ENCODE assay signal across 19 cellular contexts in genomic region chr3:194121881-194122280, GRCh38. TPM values are rescaled to one million over a fixed set of nuclear protein-coding genes. Genes with fewer than 3 reads are reported as not detected.
DNase-seq lines count a peak whose midpoint lies in the region; ATAC-seq and TF ChIP-seq lines count a peak whose summit lies in the region.
"Had no signal": no experiment of that assay in that cellular context is flagged by ENCODE, and none has a peak within 500 bp of the region (broad histone marks: within the 10 kb centered on the region; RNA-seq: fewer than 3 reads in every experiment).

No MANE protein-coding gene starts in this region.

- no peak for ATAC-seq in naive B cell (ENCODE audit: low read depth in 2 of 2)
- ATAC-seq in aorta (ENCODE audit: low FRiP score), result no peak
- ATAC-seq in left lobe of liver, result no peak

- no peak for TF ChIP-seq CTCF in choroid plexus epithelial cell (conservative IDR thresholded peaks at IDR 0.05; ENCODE audit: low read depth, low read length)
- TF ChIP-seq CTCF in testis (IDR thresholded peaks at IDR 0.05), result no peak

- in situ Hi-C loops in Caki2 (cut with HindIII; ENCODE audit: low pct_unique_long_range_greater_than_20kb, low sequenced_read_pairs), result no loop called here

- DNase-seq in Caki2 (ENCODE audit: low read depth) (peak; percentile 70), M059J (ENCODE audit: low read depth) (peak; percentile 74), choroid plexus epithelial cell (ENCODE audit: low read depth) (peak; percentile 58), naive B cell (no peak), aorta (no peak), left lobe of liver (ENCODE audit: low spot score) (no peak), testis (no peak)
- DNase-seq in NK-92 treated with Interleukin-12 subunit alpha and Interleukin-12 subunit beta, amount 100 ng/mL, for 24 hours (lab: John Stamatoyannopoulos, UW), result no peak
- DNase-seq: activated CD4-positive, alpha-beta T cell treated with anti-CD3 and anti-CD28 coated beads for 4 hours; foreskin melanocyte; islet precursor cell; NCI-H1092 treated with DMSO at 0.1 percent for 48 hours; SHP77 treated with DMSO at 0.1 percent for 48 hours; stimulated activated naive CD4-positive, alpha-beta T cell; T-helper 9 cell had no signal

- TF ChIP-seq POLR2A in testis (IDR thresholded peaks at IDR 0.05), result no peak

- peaks cover 37 to 47% (median 44%) of the 10 kb centered on the region in 3 donors for H3K4me1 Mint-ChIP-seq in naive B cell
- H3K4me1 Mint-ChIP-seq: central memory CD8-positive, alpha-beta T cell had no signal

- H3K36me3 Mint-ChIP-seq in naive B cell, result no peaks in the 10 kb centered on the region
- H3K36me3 Mint-ChIP-seq: activated naive CD8-positive, alpha-beta T cell had no signal

- H3K4me3 ChIP-seq in choroid plexus epithelial cell (ENCODE audit: low read depth, low read length) (no peak overlapping the region), aorta (ENCODE audit: low read length in 2 of 2) (no peak overlapping the region), testis (no peak overlapping the region)
- H3K4me3 ChIP-seq: spleen had no signal

- H3K27me3 Mint-ChIP-seq in naive B cell, result peaks cover 0 to 4% (median 2%) of the 10 kb centered on the region in 3 donors

- H3K27me3 ChIP-seq in aorta (ENCODE audit: control insufficient read depth in 1 of 2, insufficient read depth in 2 of 2, low read length in 1 of 2) (no peaks in the 10 kb centered on the region), testis (no peaks in the 10 kb centered on the region)
- H3K27me3 ChIP-seq: spleen had no signal

- H3K27ac ChIP-seq in aorta (ENCODE audit: low read depth in 1 of 2, low read length in 2 of 2), result no peak overlapping the region
- no peak overlapping the region for H3K27ac ChIP-seq in testis
- H3K27ac ChIP-seq: parathyroid adenoma, spleen had no signal

- intact Hi-C loops in aorta (cut with DNase I), result no loop called here
- intact Hi-C loops in testis (cut with DNase I; ENCODE audit: low total_unique reads), result no loop called here

- H3K36me3 ChIP-seq in aorta (ENCODE audit: control insufficient read depth in 1 of 2, insufficient read depth in 2 of 2, low read length in 1 of 2) (no peaks in the 10 kb centered on the region), testis (ENCODE audit: low read depth, missing control alignments) (no peaks in the 10 kb centered on the region)
- H3K36me3 ChIP-seq: spleen had no signal

- no peaks in the 10 kb centered on the region for H3K9me3 Mint-ChIP-seq in naive B cell
- H3K9me3 Mint-ChIP-seq: central memory CD8-positive, alpha-beta T cell had no signal

- H3K4me1 ChIP-seq in aorta (ENCODE audit: control insufficient read depth in 1 of 2, insufficient read depth in 2 of 2, low read length in 2 of 2) (no peaks in the 10 kb centered on the region), testis (no peaks in the 10 kb centered on the region)
- H3K4me1 ChIP-seq: parathyroid adenoma had no signal

- H3K4me3 Mint-ChIP-seq in naive B cell, result peak overlapping the region in 6 of 8 donors; percentile 2 to 80 (median 30)
- H3K4me3 Mint-ChIP-seq: activated naive CD8-positive, alpha-beta T cell; central memory CD8-positive, alpha-beta T cell had no signal

- 67 to 68% methylated on average over 3 of the region's 3 CpGs for WGBS in aorta, 2 donors
- WGBS in testis, 2 donors, result 77 to 88% methylated on average over 3 of the region's 3 CpGs

- H3K9me3 ChIP-seq in aorta (ENCODE audit: control insufficient read depth, low read length), result peaks cover 2% of the 10 kb centered on the region
- no peaks in the 10 kb centered on the region for H3K9me3 ChIP-seq in testis
- H3K9me3 ChIP-seq: spleen had no signal

- H3K27ac Mint-ChIP-seq in naive B cell, result peak overlapping the region in 2 of 6 donors; percentile 77 to 93
- H3K27ac Mint-ChIP-seq: activated naive CD8-positive, alpha-beta T cell had no signal

RNA-seq across cellular contexts. Expression of gene HES1, which starts 14.1 kb away (rescaled TPM):
- 43.2 and 45.9 TPM in 2 replicates for total RNA-seq in Caki2 (2014; rRNA removed; shearing (Covaris generic); ENCODE audit: low replicate concordance)
- total RNA-seq in M059J (2014; rRNA removed; shearing (Covaris generic)), result 24.7 and 31.4 TPM in 2 replicates
- polyA plus RNA-seq in naive B cell (ENCODE audit: low read depth in 6 of 6), result 10 to 100 TPM; 10.1 to 43.5 (median 25.4) TPM
- total RNA-seq in aorta, result 10 to 100 TPM; 37.8 to 51.9 TPM
- 10 to 100 TPM; 22.5 to 28.2 TPM for polyA plus RNA-seq in aorta
- total RNA-seq in left lobe of liver, result 21.3 TPM
- total RNA-seq in testis, result 10 to 100 TPM; 38.9 to 41.1 TPM
- polyA plus RNA-seq in testis (ENCODE audit: insufficient read depth, low read depth, low replicate concordance), result 17.5 TPM

Comparison
In these comparisons a context has a peak if more than half of its experiments do, and no peak if none do; other contexts are left out.
1. DNase-seq: peak in Caki2 (single experiment), M059J (single experiment) and choroid plexus epithelial cell (single experiment); none in naive B cell (single experiment), aorta (0 of 2), left lobe of liver (single experiment), NK-92 treated with Interleukin-12 subunit alpha and Interleukin-12 subunit beta, amount 100 ng/mL, for 24 hours (single experiment) and testis (single experiment).